17 cellular contexts compared by ENCODE assay signal in the genomic region with DNA sequence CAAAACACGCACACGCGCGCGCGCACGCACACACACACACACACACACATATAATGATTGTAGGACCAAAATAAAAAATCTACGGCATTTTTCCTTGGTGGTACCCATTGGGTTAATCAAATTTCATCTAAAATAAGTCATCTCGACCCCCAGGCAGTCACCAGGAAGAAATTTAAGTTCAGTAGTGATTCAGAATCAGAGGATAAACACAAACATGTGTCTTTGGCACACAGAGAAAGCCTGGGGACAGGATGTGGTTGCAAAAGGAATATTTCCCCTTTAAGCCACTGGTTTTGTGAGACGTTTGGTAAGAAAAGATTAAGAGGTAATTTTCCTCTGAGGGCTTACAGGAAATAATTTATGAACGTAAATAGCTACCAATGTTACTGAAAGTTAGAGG.
DNase-seq lines count a peak whose midpoint lies in the region; ATAC-seq and TF ChIP-seq lines count a peak whose summit lies in the region.
"Had no signal": no experiment of that assay in that cellular context is flagged by ENCODE, and none has a peak within 500 bp of the region (broad histone marks: within the 10 kb centered on the region; RNA-seq: fewer than 3 reads in every experiment).

No MANE protein-coding gene starts in this region.

- no peaks in the 10 kb centered on the region for H4K20me1 ChIP-seq in smooth muscle cell (ENCODE audit: low read depth)

- H3K9me3 ChIP-seq in smooth muscle cell (replicated peaks; ENCODE audit: low read depth): no peaks in the 10 kb centered on the region
- H3K9me3 ChIP-seq in thyroid gland: no peaks in the 10 kb centered on the region
- no peaks in the 10 kb centered on the region for H3K9me3 ChIP-seq in right lobe of liver
- H3K9me3 ChIP-seq: esophagus squamous epithelium had no signal

- no peaks in the 10 kb centered on the region for H3K4me1 ChIP-seq in smooth muscle cell (ENCODE audit: low read depth)
- H3K4me1 ChIP-seq in thyroid gland: no peaks in the 10 kb centered on the region
- H3K4me1 ChIP-seq in right lobe of liver: no peaks in the 10 kb centered on the region
- H3K4me1 ChIP-seq: esophagus squamous epithelium had no signal

- no peak for ATAC-seq in right lobe of liver

- H3K4me2 ChIP-seq in smooth muscle cell: peak overlapping the region; percentile 28

- peaks cover 13% of the 10 kb centered on the region for H3F3A ChIP-seq in smooth muscle cell (ENCODE audit: low read depth)

- in situ Hi-C loops in G401 (cut with HindIII; ENCODE audit: low sequenced_read_pairs): no loop called here

- intact Hi-C loops in thyroid gland (cut with DNase I) (no loop called here), right lobe of liver (cut with DNase I) (no loop called here)

- DNase-seq in SIG-M5 treated with dmso at 0.1 percent for 504 hours (lab: John Stamatoyannopoulos, UW; ENCODE audit: unreplicated experiment): peak; percentile 20
- no peak for DNase-seq in SIG-M5 (lab: John Stamatoyannopoulos, UW)
- peak; percentile 96 for DNase-seq in RPMI7951 (ENCODE audit: low read depth)
- peak; percentile 45 for DNase-seq in dedifferentiated amniotic fluid mesenchymal stem cell (ENCODE audit: extremely low spot score)
- DNase-seq in smooth muscle cell (lab: John Stamatoyannopoulos, UW; ENCODE audit: unreplicated experiment): no peak
- no peak for DNase-seq in thyroid gland
- no peak for DNase-seq in right lobe of liver
- no peak for DNase-seq in G401 (ENCODE audit: low spot score)
- DNase-seq: activated CD8-positive, alpha-beta memory T cell treated with anti-CD3 and anti-CD28 coated beads for 24 hours; activated naive CD4-positive, alpha-beta T cell treated with Interleukin-2 at 50 U/mL for 16 hours; cerebellar nuclear complex; DMS 273 treated with DMSO at 0.1 percent for 48 hours; esophagus squamous epithelium; GOT3; midbrain; stimulated activated CD8-positive, alpha-beta memory T cell treated with anti-CD3 and anti-CD28 coated beads, Interleukin-4, amount 100 ng/mL, for 48 hours had no signal

- H2AFZ ChIP-seq in smooth muscle cell (ENCODE audit: low read depth): no peak overlapping the region
- H2AFZ ChIP-seq: parathyroid adenoma had no signal

- no peak overlapping the region for H3K9ac ChIP-seq in smooth muscle cell (ENCODE audit: low read depth)
- H3K9ac ChIP-seq: parathyroid adenoma had no signal

- H3K79me2 ChIP-seq in smooth muscle cell (ENCODE audit: low read depth): no peaks in the 10 kb centered on the region
- H3K79me2 ChIP-seq: parathyroid adenoma had no signal

- H3K4me3 ChIP-seq in smooth muscle cell (no peak overlapping the region), thyroid gland (replicated peaks in 1 of 3) (no peak overlapping the region), right lobe of liver (no peak overlapping the region)
- H3K4me3 ChIP-seq: esophagus squamous epithelium had no signal

- H3K27ac ChIP-seq in smooth muscle cell (ENCODE audit: low read depth) (peak overlapping the region; percentile 22), thyroid gland (no peak overlapping the region), right lobe of liver (no peak overlapping the region)
- H3K27ac ChIP-seq: esophagus squamous epithelium, parathyroid adenoma had no signal

- TF ChIP-seq POLR2A in thyroid gland (IDR thresholded peaks at IDR 0.05) (no peak), right lobe of liver (IDR thresholded peaks at IDR 0.05) (no peak)

- no peaks in the 10 kb centered on the region for H3K27me3 ChIP-seq in smooth muscle cell (ENCODE audit: low read depth)
- H3K27me3 ChIP-seq in thyroid gland: no peaks in the 10 kb centered on the region
- no peaks in the 10 kb centered on the region for H3K27me3 ChIP-seq in right lobe of liver
- H3K27me3 ChIP-seq: esophagus squamous epithelium had no signal

- TF ChIP-seq CTCF in smooth muscle cell (IDR thresholded peaks at IDR 0.05; ENCODE audit: borderline replicate concordance, insufficient read depth, poor library complexity, severe bottlenecking) (no peak), thyroid gland (IDR thresholded peaks at IDR 0.05) (no peak), right lobe of liver (IDR thresholded peaks at IDR 0.05) (no peak)

- H3K36me3 ChIP-seq in smooth muscle cell (ENCODE audit: low read depth) (no peaks in the 10 kb centered on the region), thyroid gland (no peaks in the 10 kb centered on the region), right lobe of liver (no peaks in the 10 kb centered on the region)
- H3K36me3 ChIP-seq: esophagus squamous epithelium had no signal

- 65% methylated on average over 11 of the region's 11 CpGs for WGBS in smooth muscle cell (ENCODE audit: low lambda C conversion rate)
- WGBS in thyroid gland, 2 donors: 70 to 72% methylated on average over 11 of the region's 11 CpGs
- WGBS in right lobe of liver (ENCODE audit: insufficient coverage, low coverage, low lambda C conversion rate, missing lambda C conversion rate): 50% methylated on average over 10 of the region's 11 CpGs

Comparison
In these comparisons a context has a peak if more than half of its experiments do, and no peak if none do; other contexts are left out.
1. DNase-seq: peak in SIG-M5 treated with dmso at 0.1 percent for 504 hours (single experiment), RPMI7951 (single experiment) and dedifferentiated amniotic fluid mesenchymal stem cell (single experiment); none in SIG-M5 (single experiment), smooth muscle cell (single experiment), thyroid gland (0 of 2), right lobe of liver (0 of 3) and G401 (single experiment).